In genomic region chr1:39666772-39667171, GRCh38 we compare ENCODE assay signal across 12 cellular contexts. TPM values are rescaled to one million over a fixed set of nuclear protein-coding genes. Genes with fewer than 3 reads are reported as not detected.
DNase-seq lines count a peak whose midpoint lies in the region; ATAC-seq, FAIRE-seq and TF ChIP-seq lines count a peak whose summit lies in the region.
"Had no signal": no experiment of that assay in that cellular context is flagged by ENCODE, and none has a peak within 500 bp of the region (broad histone marks: within the 10 kb centered on the region; RNA-seq: fewer than 3 reads in every experiment).

No MANE protein-coding gene starts in this region.

- no peaks in the 10 kb centered on the region for H3K9me3 Mint-ChIP-seq in activated T-cell treated with anti-CD3 and anti-CD28 coated beads, Interleukin-2, amount 50 U/mL, for 72 hours
- H3K9me3 Mint-ChIP-seq: dendritic cell treated with granulocyte-macrophage colony-stimulating factor and Interleukin-4, amounts not matched to agents 40 ng/mL and 50 ng/mL, for 4 days had no signal

- peak; percentile 73 for DNase-seq in GM18507 (ENCODE audit: extremely low spot score, insufficient read length, low read depth)
- peak; percentile 63 to 79 for DNase-seq in activated T-cell treated with anti-CD3 and anti-CD28 coated beads, Interleukin-2, amount 50 U/mL, for 72 hours
- no peak for DNase-seq in right lobe of liver
- DNase-seq in occipital lobe (lab: John Stamatoyannopoulos, UW) = no peak
- no peak for DNase-seq in COLO829 (ENCODE audit: low spot score)
- no peak for DNase-seq in body of pancreas

- H3K27ac ChIP-seq in right lobe of liver = no peak overlapping the region
- H3K27ac ChIP-seq in body of pancreas = no peak overlapping the region
- H3K27ac ChIP-seq: hepatocyte, VCaP had no signal

- H3K4me1 ChIP-seq in right lobe of liver = peaks cover 0 to 6% (median 0%) of the 10 kb centered on the region in 4 donors
- H3K4me1 ChIP-seq in body of pancreas = peaks cover 14% of the 10 kb centered on the region

- H3K4me3 ChIP-seq in right lobe of liver = no peak overlapping the region
- no peak overlapping the region for H3K4me3 ChIP-seq in body of pancreas
- H3K4me3 ChIP-seq: hepatocyte had no signal

- H3K27me3 ChIP-seq in right lobe of liver (peaks cover 0 to 7% of the 10 kb centered on the region in 2 donors), body of pancreas (no peaks in the 10 kb centered on the region)

- FAIRE-seq in GM18507 (lab: Jason Lieb, UNC) = peak; percentile 99
- FAIRE-seq: HepG2 had no signal

- H3K4me3 Mint-ChIP-seq in activated T-cell treated with anti-CD3 and anti-CD28 coated beads, Interleukin-2, amount 50 U/mL, for 72 hours = peak overlapping the region; percentile 57 to 70
- H3K4me3 Mint-ChIP-seq: dendritic cell treated with granulocyte-macrophage colony-stimulating factor and Interleukin-4, amounts not matched to agents 40 ng/mL and 50 ng/mL, for 4 days had no signal

- intact Hi-C loops in right lobe of liver (cut with DNase I) = no loop called here
- intact Hi-C loops in body of pancreas (cut with DNase I) = no loop called here

- peak; percentile 72 for ATAC-seq in GM19438 (IDR thresholded peaks at IDR 0.05; ENCODE audit: low read depth, unreplicated experiment)
- peak; percentile 64 for ATAC-seq in HG03025 (IDR thresholded peaks at IDR 0.05; ENCODE audit: low FRiP score, unreplicated experiment)
- peak; percentile 91 to 92 for ATAC-seq in activated T-cell treated with anti-CD3 and anti-CD28 coated beads, Interleukin-2, amount 50 U/mL, for 72 hours (replicated peaks in 1 of 2)
- ATAC-seq in right lobe of liver = no peak
- ATAC-seq in body of pancreas = no peak
- ATAC-seq: HepG2 had no signal

- H3K9me3 ChIP-seq in right lobe of liver = no peaks in the 10 kb centered on the region
- no peaks in the 10 kb centered on the region for H3K9me3 ChIP-seq in body of pancreas

- H3K27me3 Mint-ChIP-seq in activated T-cell treated with anti-CD3 and anti-CD28 coated beads, Interleukin-2, amount 50 U/mL, for 72 hours (ENCODE audit: low read depth) = peaks cover 34% of the 10 kb centered on the region

- TF ChIP-seq POLR2A in right lobe of liver (IDR thresholded peaks at IDR 0.05) (no peak), body of pancreas (IDR thresholded peaks at IDR 0.05) (no peak)

- WGBS in right lobe of liver (ENCODE audit: insufficient coverage, low coverage, low lambda C conversion rate, missing lambda C conversion rate) = 82% methylated on average over 3 of the region's 3 CpGs
- 83 to 91% methylated on average over 3 of the region's 3 CpGs for WGBS in body of pancreas, 2 donors

- H3K4me1 Mint-ChIP-seq in activated T-cell treated with anti-CD3 and anti-CD28 coated beads, Interleukin-2, amount 50 U/mL, for 72 hours (ENCODE audit: low read depth) = peaks cover 36% of the 10 kb centered on the region

- H3K27ac Mint-ChIP-seq in activated T-cell treated with anti-CD3 and anti-CD28 coated beads, Interleukin-2, amount 50 U/mL, for 72 hours = peak overlapping the region; percentile 87
- H3K27ac Mint-ChIP-seq: dendritic cell treated with granulocyte-macrophage colony-stimulating factor and Interleukin-4, amounts not matched to agents 40 ng/mL and 50 ng/mL, for 4 days had no signal

- H3K36me3 ChIP-seq in right lobe of liver (no peaks in the 10 kb centered on the region), body of pancreas (replicated peaks in 1 of 2; ENCODE audit: insufficient read depth in 1 of 2, low read depth in 2 of 2) (no peaks in the 10 kb centered on the region)

- no peak for TF ChIP-seq CTCF in right lobe of liver (IDR thresholded peaks at IDR 0.05)
- no peak for TF ChIP-seq CTCF in body of pancreas (IDR thresholded peaks at IDR 0.05)

- no peaks in the 10 kb centered on the region for H3K36me3 Mint-ChIP-seq in activated T-cell treated with anti-CD3 and anti-CD28 coated beads, Interleukin-2, amount 50 U/mL, for 72 hours (ENCODE audit: insufficient read depth in 2 of 2)

RNA-seq across cellular contexts. Expression of gene NT5C1A, which starts 5.1 kb away (rescaled TPM):
- total RNA-seq in activated T-cell treated with anti-CD3 and anti-CD28 coated beads, Interleukin-2, amount 50 U/mL, for 72 hours = under 1 TPM in 1 of 2 donors, not detected in 1; 0.29 TPM
- total RNA-seq in right lobe of liver (not detected), occipital lobe (0.94 TPM), body of pancreas (1 to 10 TPM; 2.3 to 3.1 TPM)
- total RNA-seq: HepG2 had no signal

RNA-seq across cellular contexts. Expression of gene HPCAL4, which starts 24.5 kb away (rescaled TPM):
- under 1 TPM; 0.35 to 0.86 TPM for total RNA-seq in activated T-cell treated with anti-CD3 and anti-CD28 coated beads, Interleukin-2, amount 50 U/mL, for 72 hours
- total RNA-seq in right lobe of liver (not detected), occipital lobe (51.2 TPM), body of pancreas (1 to 10 TPM in 1 of 2 donors, under 1 TPM in 1; 0.66 to 9.1 TPM)
- total RNA-seq: HepG2 had no signal

RNA-seq across cellular contexts. Expression of gene HEYL, which starts 27.3 kb away (rescaled TPM):
- total RNA-seq in activated T-cell treated with anti-CD3 and anti-CD28 coated beads, Interleukin-2, amount 50 U/mL, for 72 hours = under 1 TPM; 0.32 to 0.89 TPM
- total RNA-seq in right lobe of liver = 1 to 10 TPM in 4 of 6 experiments, under 1 TPM in 2; 0.98 to 2.6 (median 1.6) TPM
- total RNA-seq in occipital lobe = 0.47 TPM
- total RNA-seq in body of pancreas = 10 to 100 TPM; 33.6 to 33.7 TPM

Comparison
In these comparisons a context has a peak if more than half of its experiments do, and no peak if none do; other contexts are left out.
1. DNase-seq: peak in GM18507 (single experiment) and activated T-cell treated with anti-CD3 and anti-CD28 coated beads, Interleukin-2, amount 50 U/mL, for 72 hours (2 of 2); none in right lobe of liver (0 of 3), occipital lobe (single experiment), COLO829 (single experiment) and body of pancreas (0 of 4).
2. ATAC-seq: peak in GM19438 (single experiment), HG03025 (single experiment) and activated T-cell treated with anti-CD3 and anti-CD28 coated beads, Interleukin-2, amount 50 U/mL, for 72 hours (2 of 2); none in right lobe of liver (0 of 4) and body of pancreas (single experiment).
3. RNA of gene HEYL, which starts 27.3 kb away (total RNA-seq): 33.6 to 33.7 TPM in body of pancreas; 0.98 to 2.6 TPM in right lobe of liver, 0.32 to 0.89 TPM in activated T-cell treated with anti-CD3 and anti-CD28 coated beads, Interleukin-2, amount 50 U/mL, for 72 hours and 0.47 TPM in occipital lobe (single experiment); every median in the first group is over 4 times any median in the second.